22 cellular contexts compared by ENCODE assay signal in the genomic region with DNA sequence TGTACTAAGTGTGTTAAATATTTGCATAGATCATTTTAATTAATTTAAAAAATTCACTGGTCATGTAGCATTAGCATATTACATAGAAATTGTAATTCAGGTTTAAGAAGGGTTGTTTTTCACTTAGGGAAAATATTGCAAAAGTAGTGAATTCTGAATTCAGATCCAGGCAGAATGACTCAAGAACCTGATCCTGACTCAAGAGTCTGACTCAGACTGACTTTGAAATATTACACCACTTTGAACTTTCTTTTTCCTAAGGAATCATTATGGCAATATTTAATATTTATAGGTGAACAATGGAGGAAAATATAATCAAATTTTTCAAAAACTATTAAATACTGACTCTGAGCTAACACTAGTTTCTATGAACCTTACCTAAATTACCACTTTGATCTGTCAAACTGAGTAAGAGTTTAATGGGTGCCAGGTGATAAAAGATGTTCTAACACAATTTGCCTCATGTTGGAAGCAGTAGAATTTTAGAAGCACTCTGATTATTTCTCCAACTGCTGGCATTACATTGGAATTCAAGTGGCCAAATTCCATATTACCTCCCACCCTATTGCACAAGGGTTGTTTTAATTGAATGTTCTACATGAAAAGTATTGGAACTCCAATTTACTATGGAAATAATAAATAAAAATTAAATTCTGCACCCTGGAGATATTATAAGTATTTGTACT.
A peak's percentile ranks its signal among the peaks of the same experiment; 100 is the strongest.
DNase-seq lines count a peak whose midpoint lies in the region; ATAC-seq, FAIRE-seq and TF ChIP-seq lines count a peak whose summit lies in the region.
"Had no signal": no experiment of that assay in that cellular context is flagged by ENCODE, and none has a peak within 500 bp of the region (broad histone marks: within the 10 kb centered on the region; RNA-seq: fewer than 3 reads in every experiment).

No MANE protein-coding gene starts in this region.

- TF ChIP-seq POLR2A in prostate gland (IDR thresholded peaks at IDR 0.05), result no peak

- H3K36me3 ChIP-seq in prostate gland, result no peaks in the 10 kb centered on the region
- H3K36me3 ChIP-seq: adrenal gland, upper lobe of right lung had no signal

- H3K36me3 Mint-ChIP-seq in activated naive CD4-positive, alpha-beta T cell treated with anti-CD3 and anti-CD28 coated beads, Interleukin-2, amount 50 U/mL, for 72 hours, result peaks cover 0 to 4% of the 10 kb centered on the region in 2 donors

- in situ Hi-C loops in astrocyte of the spinal cord (cut with HindIII; ENCODE audit: low sequenced_read_pairs), result no loop called here

- H3K9me3 ChIP-seq in prostate gland, result no peaks in the 10 kb centered on the region
- H3K9me3 ChIP-seq: adrenal gland had no signal

- intact Hi-C loops in prostate gland (cut with DNase I), result no loop called here

- no peak overlapping the region for H3K4me3 ChIP-seq in astrocyte of the spinal cord (ENCODE audit: low read depth, low read length)
- H3K4me3 ChIP-seq in prostate gland, result no peak overlapping the region
- H3K4me3 ChIP-seq: adrenal gland, smooth muscle cell, upper lobe of right lung had no signal

- no peak for TF ChIP-seq CTCF in astrocyte of the spinal cord (IDR thresholded peaks at IDR 0.05; ENCODE audit: low read depth, low read length)
- no peak for TF ChIP-seq CTCF in prostate gland (IDR thresholded peaks at IDR 0.05)

- DNase-seq in AG08396 (ENCODE audit: low spot score) (peak; percentile 12), HTR-8/SVneo (ENCODE audit: insufficient read length, low spot score) (peak; percentile 3), astrocyte of the spinal cord (ENCODE audit: low read depth, low spot score) (peak; percentile 45), fibroblast of the conjunctiva (ENCODE audit: low read depth) (peak; percentile 17), prostate gland (ENCODE audit: low spot score) (no peak)
- no peak for DNase-seq in activated naive CD4-positive, alpha-beta T cell treated with anti-CD3 and anti-CD28 coated beads, Interleukin-2, amount 50 U/mL, for 72 hours (ENCODE audit: low spot score in 2 of 2)
- DNase-seq in activated CD8-positive, alpha-beta memory T cell treated with anti-CD3 and anti-CD28 coated beads, Interleukin-2, amount 50 U/mL, for 4 hours, result no peak
- DNase-seq: ACHN; activated effector memory CD4-positive, alpha-beta T cell treated with Interleukin-2 at 50 U/mL for 16 hours; adrenal gland; CD4-positive, alpha-beta T cell; left colon; midbrain; NCI-H1092; NCI-H2081 treated with DMSO at 0.1 percent for 48 hours; NK-92 treated with Interleukin-12 subunit alpha and Interleukin-12 subunit beta, amount 100 ng/mL, for 24 hours; RPMI8226; stimulated activated CD4-positive, alpha-beta T cell treated with anti-CD3 and anti-CD28 coated beads, Interleukin-4, amount 100 ng/mL, for 24 hours; upper lobe of right lung had no signal

- no peaks in the 10 kb centered on the region for H3K4me1 ChIP-seq in prostate gland (replicated peaks)
- H3K4me1 ChIP-seq: adrenal gland, upper lobe of right lung had no signal

- ATAC-seq in activated naive CD4-positive, alpha-beta T cell treated with anti-CD3 and anti-CD28 coated beads, Interleukin-2, amount 50 U/mL, for 72 hours, result no peak
- ATAC-seq in SK-N-SH treated with all-trans-retinoic acid at 6 μM for 48 hours, result no peak
- ATAC-seq: left colon, upper lobe of right lung had no signal

- H3K27ac ChIP-seq in prostate gland, result no peak overlapping the region
- H3K27ac ChIP-seq: adrenal gland, KMS-11, upper lobe of right lung had no signal

- no peaks in the 10 kb centered on the region for H3K27me3 ChIP-seq in prostate gland (replicated peaks; ENCODE audit: insufficient read depth)
- H3K27me3 ChIP-seq: adrenal gland, upper lobe of right lung had no signal

- H3K9me3 Mint-ChIP-seq in activated naive CD4-positive, alpha-beta T cell treated with anti-CD3 and anti-CD28 coated beads, Interleukin-2, amount 50 U/mL, for 72 hours, result peaks cover 4 to 7% of the 10 kb centered on the region in 2 donors
- H3K9me3 Mint-ChIP-seq: CD4-positive, alpha-beta T cell had no signal

- FAIRE-seq in HTR-8/SVneo (lab: Jason Lieb, UNC), result no peak

- H3K27ac Mint-ChIP-seq in activated naive CD4-positive, alpha-beta T cell treated with anti-CD3 and anti-CD28 coated beads, Interleukin-2, amount 50 U/mL, for 72 hours, result no peak overlapping the region
- H3K27ac Mint-ChIP-seq: CD4-positive, alpha-beta T cell had no signal

TF ChIP-seq in SK-N-SH treated with all-trans-retinoic acid at 6 μM for 48 hours, 23 proteins besides CTCF, POLR2A, EP300 and RAD21:
- TF ChIP-seq OSR1 (CRISPR knock-in tag; IDR thresholded peaks at IDR 0.05), result no peak
- TF ChIP-seq, protein P1, sequence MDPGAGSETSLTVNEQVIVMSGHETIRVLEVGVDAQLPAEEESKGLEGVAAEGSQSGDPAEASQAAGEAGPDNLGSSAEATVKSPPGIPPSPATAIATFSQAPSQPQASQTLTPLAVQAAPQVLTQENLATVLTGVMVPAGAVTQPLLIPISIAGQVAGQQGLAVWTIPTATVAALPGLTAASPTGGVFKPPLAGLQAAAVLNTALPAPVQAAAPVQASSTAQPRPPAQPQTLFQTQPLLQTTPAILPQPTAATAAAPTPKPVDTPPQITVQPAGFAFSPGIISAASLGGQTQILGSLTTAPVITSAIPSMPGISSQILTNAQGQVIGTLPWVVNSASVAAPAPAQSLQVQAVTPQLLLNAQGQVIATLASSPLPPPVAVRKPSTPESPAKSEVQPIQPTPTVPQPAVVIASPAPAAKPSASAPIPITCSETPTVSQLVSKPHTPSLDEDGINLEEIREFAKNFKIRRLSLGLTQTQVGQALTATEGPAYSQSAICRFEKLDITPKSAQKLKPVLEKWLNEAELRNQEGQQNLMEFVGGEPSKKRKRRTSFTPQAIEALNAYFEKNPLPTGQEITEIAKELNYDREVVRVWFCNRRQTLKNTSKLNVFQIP (CRISPR knock-in tag; IDR thresholded peaks at IDR 0.05; ENCODE audit: borderline replicate concordance, low read depth), result no peak
- no peak for TF ChIP-seq ZFP30 (CRISPR knock-in tag; IDR thresholded peaks at IDR 0.05)
- TF ChIP-seq ARNTL (CRISPR knock-in tag; IDR thresholded peaks at IDR 0.05; ENCODE audit: borderline replicate concordance, low read depth), result no peak
- no peak for TF ChIP-seq RARB (CRISPR knock-in tag; IDR thresholded peaks at IDR 0.05)
- no peak for TF ChIP-seq ZNF8 (CRISPR knock-in tag; IDR thresholded peaks at IDR 0.05)
- TF ChIP-seq TOX (CRISPR knock-in tag; IDR thresholded peaks at IDR 0.05; ENCODE audit: borderline replicate concordance), result no peak
- TF ChIP-seq ESRRG (CRISPR knock-in tag; IDR thresholded peaks at IDR 0.05), result no peak
- TF ChIP-seq BACH2 (CRISPR knock-in tag; IDR thresholded peaks at IDR 0.05; ENCODE audit: borderline replicate concordance), result no peak
- no peak for TF ChIP-seq PPARA (CRISPR knock-in tag; IDR thresholded peaks at IDR 0.05; ENCODE audit: borderline replicate concordance)
- TF ChIP-seq, protein P2, sequence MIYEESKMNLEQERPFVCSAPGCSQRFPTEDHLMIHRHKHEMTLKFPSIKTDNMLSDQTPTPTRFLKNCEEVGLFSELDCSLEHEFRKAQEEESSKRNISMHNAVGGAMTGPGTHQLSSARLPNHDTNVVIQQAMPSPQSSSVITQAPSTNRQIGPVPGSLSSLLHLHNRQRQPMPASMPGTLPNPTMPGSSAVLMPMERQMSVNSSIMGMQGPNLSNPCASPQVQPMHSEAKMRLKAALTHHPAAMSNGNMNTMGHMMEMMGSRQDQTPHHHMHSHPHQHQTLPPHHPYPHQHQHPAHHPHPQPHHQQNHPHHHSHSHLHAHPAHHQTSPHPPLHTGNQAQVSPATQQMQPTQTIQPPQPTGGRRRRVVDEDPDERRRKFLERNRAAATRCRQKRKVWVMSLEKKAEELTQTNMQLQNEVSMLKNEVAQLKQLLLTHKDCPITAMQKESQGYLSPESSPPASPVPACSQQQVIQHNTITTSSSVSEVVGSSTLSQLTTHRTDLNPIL (CRISPR knock-in tag; IDR thresholded peaks at IDR 0.05; ENCODE audit: low read depth), result no peak
- no peak for TF ChIP-seq CSDC2 (CRISPR knock-in tag; IDR thresholded peaks at IDR 0.05)
- no peak for TF ChIP-seq ZNF565 (CRISPR knock-in tag; conservative IDR thresholded peaks at IDR 0.05; ENCODE audit: low read depth)

Comparison
In these comparisons a context has a peak if more than half of its experiments do, and no peak if none do; other contexts are left out.
1. DNase-seq: peak in AG08396 (single experiment), HTR-8/SVneo (single experiment), astrocyte of the spinal cord (single experiment) and fibroblast of the conjunctiva (single experiment); none in activated naive CD4-positive, alpha-beta T cell treated with anti-CD3 and anti-CD28 coated beads, Interleukin-2, amount 50 U/mL, for 72 hours (0 of 2), prostate gland (single experiment) and activated CD8-positive, alpha-beta memory T cell treated with anti-CD3 and anti-CD28 coated beads, Interleukin-2, amount 50 U/mL, for 4 hours (single experiment).